Comparison of ENCODE assay signal across 1 cellular context in genomic region chr3:60600848-60601247, GRCh38.
TF ChIP-seq lines count a peak whose summit lies in the region.

No MANE protein-coding gene starts in this region.

TF ChIP-seq in HepG2, 621 proteins besides CTCF, POLR2A, EP300 and RAD21 (continued from another document):
- TF ChIP-seq ZNF710 (CRISPR knock-in tag; IDR thresholded peaks at IDR 0.05; ENCODE audit: borderline replicate concordance), result no peak
- TF ChIP-seq ZNF274 (CRISPR knock-in tag; IDR thresholded peaks at IDR 0.05), result no peak
- TF ChIP-seq ZSCAN25 (CRISPR knock-in tag; IDR thresholded peaks at IDR 0.05), result no peak
- no peak for TF ChIP-seq NCOR1 (IDR thresholded peaks at IDR 0.05; ENCODE audit: borderline replicate concordance, low read length)
- no peak for TF ChIP-seq MTA3 (CRISPR knock-in tag; IDR thresholded peaks at IDR 0.05)
- TF ChIP-seq SSRP1 (CRISPR knock-in tag; IDR thresholded peaks at IDR 0.05), result no peak
- TF ChIP-seq ZNF574 (CRISPR knock-in tag; IDR thresholded peaks at IDR 0.05), result no peak
- no peak for TF ChIP-seq POGZ (CRISPR knock-in tag; IDR thresholded peaks at IDR 0.05)
- TF ChIP-seq ZNF343 (CRISPR knock-in tag; IDR thresholded peaks at IDR 0.05), result no peak
